In the genomic region with DNA sequence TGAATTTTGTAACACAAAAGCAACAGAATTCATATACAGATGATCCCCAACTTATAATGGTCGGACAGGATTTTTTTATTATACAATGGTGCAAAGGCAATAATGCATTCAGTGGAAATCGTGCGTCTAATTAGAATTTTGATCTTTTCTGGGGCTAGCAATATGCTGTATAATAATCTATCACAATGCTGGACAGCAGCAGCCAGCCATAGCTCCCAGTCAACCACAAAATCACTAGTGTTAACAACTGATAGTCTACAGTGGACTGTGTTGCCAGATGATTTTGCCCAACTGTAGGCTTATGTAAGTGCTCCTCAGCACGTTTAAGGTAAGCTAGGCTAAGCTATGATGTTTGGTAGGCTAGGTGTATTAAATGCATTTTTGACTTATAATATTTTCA, we compare ENCODE assay signal across 26 cellular contexts.
"Had no signal": no experiment of that assay in that cellular context is flagged by ENCODE, and none has a peak within 500 bp of the region (broad histone marks: within the 10 kb centered on the region; RNA-seq: fewer than 3 reads in every experiment).

No MANE protein-coding gene starts in this region.

- H3K36me3 Mint-ChIP-seq: IgD-negative memory B cell had no signal

- DNase-seq: Kasumi-1, MM.1S, NCI-H1092 treated with DMSO at 0.1 percent for 48 hours, NCI-H1436, NCI-H187, NCI-H2029, NCI-H2081 treated with DMSO at 0.1 percent for 48 hours, NCI-H2171, NCI-H226, NCI-H446, NCI-H510A, NCI-H524 treated with DMSO at 0.1 percent for 48 hours, NCI-H69, NCI-H774, PC-9, Peyer's patch, SHP77 treated with DMSO at 0.1 percent for 48 hours, T-helper 1 cell had no signal

- H3K4me3 ChIP-seq: K562, PC-9, Peyer's patch, SJSA1, SK-N-MC had no signal

- H3K36me3 ChIP-seq: Peyer's patch, SJSA1 had no signal

- H3K4me1 ChIP-seq: Peyer's patch, SJSA1 had no signal

- H3K9me3 ChIP-seq: Peyer's patch, SJSA1 had no signal

- H3K27ac Mint-ChIP-seq: IgD-negative memory B cell had no signal

- H3K27me3 ChIP-seq: Peyer's patch, SJSA1 had no signal

- H3K27ac ChIP-seq: HL-60, KMS-11, PC-9, Peyer's patch, SJSA1, SK-N-MC had no signal

- ATAC-seq: K562, Right ventricle myocardium inferior had no signal

- FAIRE-seq: HTR-8/SVneo, K562 had no signal
